14 cellular contexts compared by ENCODE assay signal in the genomic region with DNA sequence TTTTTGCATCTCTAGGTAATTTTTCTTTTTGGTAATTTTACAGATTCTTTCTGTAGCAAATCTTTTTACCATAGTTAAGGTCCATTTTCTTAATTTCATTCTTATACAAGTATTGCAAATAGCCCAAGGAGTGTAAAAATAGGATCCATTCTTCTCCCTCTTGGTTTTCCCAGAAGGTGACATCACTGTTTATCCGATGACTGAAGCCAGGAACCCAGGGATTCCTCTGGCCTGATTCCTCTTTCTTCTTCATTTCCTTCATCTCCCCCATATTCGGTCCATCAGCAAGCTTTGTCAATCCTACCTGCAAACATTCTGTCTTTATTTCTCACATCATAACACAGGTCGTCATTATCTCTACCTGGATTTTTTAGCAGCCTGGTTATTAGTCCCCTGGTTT. TPM values are rescaled to one million over a fixed set of nuclear protein-coding genes. Genes with fewer than 3 reads are reported as not detected.
A peak's percentile ranks its signal among the peaks of the same experiment; 100 is the strongest.
DNase-seq lines count a peak whose midpoint lies in the region; ATAC-seq and TF ChIP-seq lines count a peak whose summit lies in the region.
"Had no signal": no experiment of that assay in that cellular context is flagged by ENCODE, and none has a peak within 500 bp of the region (broad histone marks: within the 10 kb centered on the region; RNA-seq: fewer than 3 reads in every experiment).

No MANE protein-coding gene starts in this region.

- TF ChIP-seq CTCF in HFFc6 (IDR thresholded peaks at IDR 0.05) (no peak), coronary artery (IDR thresholded peaks at IDR 0.05) (no peak), neural progenitor cell (IDR thresholded peaks at IDR 0.05) (no peak)

- peaks cover 34% of the 10 kb centered on the region for H3K36me3 ChIP-seq in CD4-positive, CD25-positive, alpha-beta regulatory T cell (ENCODE audit: control insufficient read depth, insufficient read depth, low read length)
- H3K36me3 ChIP-seq in neural progenitor cell: peaks cover 31% of the 10 kb centered on the region

- no peak overlapping the region for H3K9ac ChIP-seq in neural progenitor cell

- ATAC-seq in CD4-positive, CD25-positive, alpha-beta regulatory T cell (ENCODE audit: low read depth in 2 of 2): no peak
- ATAC-seq in HG03457 (IDR thresholded peaks at IDR 0.05; ENCODE audit: unreplicated experiment): no peak

- H3K4me1 ChIP-seq in CD4-positive, CD25-positive, alpha-beta regulatory T cell (ENCODE audit: control insufficient read depth, insufficient read depth, low read length, poor library complexity, severe bottlenecking): peaks cover 56% of the 10 kb centered on the region
- H3K4me1 ChIP-seq in neural progenitor cell: peaks cover 26% of the 10 kb centered on the region

- H3K27me3 ChIP-seq in CD4-positive, CD25-positive, alpha-beta regulatory T cell (ENCODE audit: control insufficient read depth, insufficient read depth, low read length): no peaks in the 10 kb centered on the region
- no peaks in the 10 kb centered on the region for H3K27me3 ChIP-seq in neural progenitor cell

- peaks cover 5% of the 10 kb centered on the region for H3F3A ChIP-seq in neural progenitor cell (ENCODE audit: low read depth)

- no peak for DNase-seq in CD4-positive, CD25-positive, alpha-beta regulatory T cell
- DNase-seq in HFFc6: no peak
- DNase-seq in coronary artery (ENCODE audit: low spot score): no peak
- DNase-seq in neural progenitor cell (ENCODE audit: low spot score): no peak
- no peak for DNase-seq in GOT3 (lab: John Stamatoyannopoulos, UW)
- DNase-seq in amniotic stem cell (lab: John Stamatoyannopoulos, UW): no peak
- DNase-seq in GM19240 (ENCODE audit: insufficient read length, low spot score): no peak
- DNase-seq: activated CD8-positive, alpha-beta memory T cell treated with anti-CD3 and anti-CD28 coated beads for 24 hours; cortex of kidney; DMS 273 treated with DMSO at 0.1 percent for 48 hours; H7; NCI-H1436; stimulated activated CD8-positive, alpha-beta memory T cell treated with anti-CD3 and anti-CD28 coated beads, Interleukin-4, amount 100 ng/mL, for 48 hours had no signal

- H3K79me2 ChIP-seq in neural progenitor cell (ENCODE audit: low read depth): peaks cover 100% of the 10 kb centered on the region

- peak overlapping the region; percentile 87 for H3K4me2 ChIP-seq in neural progenitor cell

- H4K20me1 ChIP-seq in neural progenitor cell (ENCODE audit: low read depth): peaks cover 74% of the 10 kb centered on the region

- H3K4me1 Mint-ChIP-seq in CD4-positive, CD25-positive, alpha-beta regulatory T cell: peaks cover 46 to 78% (median 58%) of the 10 kb centered on the region in 4 donors
- H3K4me1 Mint-ChIP-seq in HFFc6 (ENCODE audit: low read depth) (peaks cover 50% of the 10 kb centered on the region), neural progenitor cell (peaks cover 26% of the 10 kb centered on the region)

- peak overlapping the region; percentile 99 for H3K4me3 ChIP-seq in CD4-positive, CD25-positive, alpha-beta regulatory T cell (ENCODE audit: low read depth, low read length)
- H3K4me3 ChIP-seq in coronary artery (peak overlapping the region; percentile 97), neural progenitor cell (peak overlapping the region; percentile 4)

- H3K27ac Mint-ChIP-seq in CD4-positive, CD25-positive, alpha-beta regulatory T cell: peak overlapping the region in 2 of 3 donors; percentile 7 to 18
- H3K27ac Mint-ChIP-seq in HFFc6: peak overlapping the region; percentile 41
- H3K27ac Mint-ChIP-seq in neural progenitor cell: no peak overlapping the region

- H3K4me3 Mint-ChIP-seq in CD4-positive, CD25-positive, alpha-beta regulatory T cell: peak overlapping the region; percentile 20 to 98 (median 89)
- peak overlapping the region; percentile 6; the same call in 1 of the 2 replicates for H3K4me3 Mint-ChIP-seq in HFFc6
- H3K4me3 Mint-ChIP-seq in neural progenitor cell: no peak overlapping the region

- H3K27ac ChIP-seq in CD4-positive, CD25-positive, alpha-beta regulatory T cell (ENCODE audit: insufficient read depth, low read length, poor library complexity, severe bottlenecking): peak overlapping the region; percentile 24
- H3K27ac ChIP-seq in coronary artery (peak overlapping the region in 1 of 2 donors; percentile 54), neural progenitor cell (no peak overlapping the region)

- peaks cover 0 to 1% (median 0%) of the 10 kb centered on the region in 7 donors for H3K9me3 Mint-ChIP-seq in CD4-positive, CD25-positive, alpha-beta regulatory T cell
- no peaks in the 10 kb centered on the region for H3K9me3 Mint-ChIP-seq in HFFc6
- no peaks in the 10 kb centered on the region for H3K9me3 Mint-ChIP-seq in neural progenitor cell

- peaks cover 26% of the 10 kb centered on the region for H3K36me3 Mint-ChIP-seq in CD4-positive, CD25-positive, alpha-beta regulatory T cell
- peaks cover 43% of the 10 kb centered on the region for H3K36me3 Mint-ChIP-seq in HFFc6 (ENCODE audit: low read depth)
- peaks cover 36% of the 10 kb centered on the region for H3K36me3 Mint-ChIP-seq in neural progenitor cell

- H3K27me3 Mint-ChIP-seq in CD4-positive, CD25-positive, alpha-beta regulatory T cell: no peaks in the 10 kb centered on the region
- H3K27me3 Mint-ChIP-seq in HFFc6 (ENCODE audit: insufficient read depth): no peaks in the 10 kb centered on the region
- peaks cover 3% of the 10 kb centered on the region for H3K27me3 Mint-ChIP-seq in neural progenitor cell (ENCODE audit: insufficient read depth, low read depth)

- H3K9me3 ChIP-seq in CD4-positive, CD25-positive, alpha-beta regulatory T cell (ENCODE audit: control insufficient read depth in 2 of 2, low read length in 2 of 2): no peaks in the 10 kb centered on the region
- H3K9me3 ChIP-seq in neural progenitor cell (ENCODE audit: low read depth): no peaks in the 10 kb centered on the region

- H2AFZ ChIP-seq in neural progenitor cell (replicated peaks): no peak overlapping the region

RNA-seq across cellular contexts. Expression of a gene that starts 5.3 kb away (rescaled TPM):
- total RNA-seq in CD4-positive, CD25-positive, alpha-beta regulatory T cell: 158 TPM
- polyA plus RNA-seq in CD4-positive, CD25-positive, alpha-beta regulatory T cell: 10 to 100 TPM; 16.6 to 23.3 (median 19.2) TPM
- 10 to 100 TPM; 25.5 to 31.1 (median 29.4) TPM for total RNA-seq in HFFc6 (2021; fragmentation: NEBNext Ultra II Directional; extraction: Animal tissue kit (Norgen Biotek cat#: 25700))
- total RNA-seq in neural progenitor cell (ENCODE audit: low replicate concordance): 73.3 and 81.0 TPM in 2 replicates

Comparison
In these comparisons a context has a peak if more than half of its experiments do, and no peak if none do; other contexts are left out.
1. H3K4me3 ChIP-seq: peak in every context shown above with its lines; median percentile 99 in CD4-positive, CD25-positive, alpha-beta regulatory T cell; 97 in coronary artery; 4 in neural progenitor cell.